7 cellular contexts compared by ENCODE assay signal in the genomic region with DNA sequence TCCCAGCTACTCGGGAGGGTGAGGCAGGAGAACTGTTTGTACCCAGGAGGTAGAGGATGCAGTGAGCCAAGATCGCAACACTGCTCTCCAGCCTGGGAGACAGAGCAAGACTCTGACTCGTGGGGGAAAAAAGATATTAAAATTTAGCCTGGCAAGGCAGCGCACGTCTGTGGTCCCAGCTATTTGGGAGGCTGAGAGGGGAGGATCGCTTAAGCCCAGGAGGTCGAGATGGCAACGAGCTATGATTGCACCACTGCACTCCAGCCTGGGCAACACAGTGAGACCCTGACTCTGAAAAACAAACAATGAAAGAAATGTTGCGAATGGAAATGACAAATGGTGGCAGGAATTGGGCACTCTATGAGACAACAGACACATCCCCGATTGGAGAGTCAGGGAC.
DNase-seq lines count a peak whose midpoint lies in the region; ATAC-seq and TF ChIP-seq lines count a peak whose summit lies in the region.
"Not testable (repeated sequence)": the region's sequence is repeated elsewhere in the genome, so short reads cannot be mapped to it uniquely, and the experiment has no call there.

No MANE protein-coding gene starts in this region.

- intact Hi-C loops in activated CD4-positive, alpha-beta T cell treated with anti-CD3 and anti-CD28 coated beads, Interleukin-2, amount 10 ng/mL, durations not matched to agents 24 days and 14 days (cut with micrococcal nuclease); cardiac septum (cut with DNase I); upper lobe of right lung (cut with DNase I): not testable (repeated sequence)

- H3K4me3 Mint-ChIP-seq in activated CD4-positive, alpha-beta T cell treated with anti-CD3 and anti-CD28 coated beads, Interleukin-2, amount 10 ng/mL, durations not matched to agents 24 days and 14 days = not testable (repeated sequence)

- H3K4ac ChIP-seq in neuronal stem cell (ENCODE audit: low read length) = not testable (repeated sequence)

- H2BK120ac ChIP-seq in neuronal stem cell (ENCODE audit: low read depth, low read length) = peak overlapping the region; percentile 61

- H3K27me3 Mint-ChIP-seq in activated CD4-positive, alpha-beta T cell treated with anti-CD3 and anti-CD28 coated beads, Interleukin-2, amount 10 ng/mL, durations not matched to agents 24 days and 14 days = not testable (repeated sequence)

- H3K27me3 ChIP-seq in lung (ENCODE audit: control insufficient read depth, insufficient read depth); neuronal stem cell (ENCODE audit: control insufficient read depth in 3 of 3, insufficient read depth in 3 of 3, low read depth in 1 of 3, low read length in 3 of 3); upper lobe of right lung: not testable (repeated sequence)

- ATAC-seq in activated naive CD4-positive, alpha-beta T cell treated with anti-CD3 and anti-CD28 coated beads, Interleukin-2, amount 50 U/mL, for 72 hours; lung (ENCODE audit: insufficient read depth, low FRiP score); upper lobe of right lung: not testable (repeated sequence)

- not testable (repeated sequence) for H2BK15ac ChIP-seq in neuronal stem cell (ENCODE audit: low read length)

- not testable (repeated sequence) for H3K79me1 ChIP-seq in neuronal stem cell (ENCODE audit: low read depth, low read length)

- H4K91ac ChIP-seq in neuronal stem cell (ENCODE audit: low read depth, low read length, poor library complexity) = not testable (repeated sequence)

- not testable (repeated sequence) for H3K14ac ChIP-seq in neuronal stem cell (ENCODE audit: low read length)

- not testable (repeated sequence) for H3K36me3 ChIP-seq in lung (ENCODE audit: control insufficient read depth in 2 of 2, insufficient read depth in 2 of 2, low read length in 2 of 2)
- peaks cover 4 to 34% of the 10 kb centered on the region in 2 donors for H3K36me3 ChIP-seq in neuronal stem cell (replicated peaks in 1 of 2; ENCODE audit: control insufficient read depth in 2 of 2, insufficient read depth in 2 of 2, low read length in 2 of 2)
- H3K36me3 ChIP-seq in upper lobe of right lung = peaks cover 16% of the 10 kb centered on the region

- not testable (repeated sequence) for H4K8ac ChIP-seq in neuronal stem cell (ENCODE audit: low read depth, low read length)

- H3K9me3 ChIP-seq in lung (ENCODE audit: control insufficient read depth in 2 of 2, insufficient read depth in 1 of 2, low read length in 1 of 2); neuronal stem cell (replicated peaks in 1 of 2; ENCODE audit: control insufficient read depth in 2 of 2, insufficient read depth in 1 of 2, low read depth in 1 of 2, low read length in 2 of 2); upper lobe of right lung: not testable (repeated sequence)

- not testable (repeated sequence) for H2BK5ac ChIP-seq in neuronal stem cell (ENCODE audit: low read length)

- not testable (repeated sequence) for H2AFZ ChIP-seq in neuronal stem cell (ENCODE audit: low read length)

- not testable (repeated sequence) for H2BK12ac ChIP-seq in neuronal stem cell (ENCODE audit: low read length)

- 96% methylated on average over 9 of the region's 10 CpGs for WGBS in lung, 2 donors
- WGBS in neuronal stem cell (ENCODE audit: extremely low coverage in 2 of 2, insufficient read length in 2 of 2, insufficient replicate concordance in 1 of 2), 2 donors = no CpG with 5 or more reads among the region's 10 CpGs

- not testable (repeated sequence) for H3K9ac ChIP-seq in neuronal stem cell (ENCODE audit: low read depth, low read length, poor library complexity)

- not testable (repeated sequence) for H2AK5ac ChIP-seq in neuronal stem cell (ENCODE audit: low read depth, low read length)

- H3K4me1 ChIP-seq in lung (ENCODE audit: control insufficient read depth in 2 of 2, insufficient read depth in 2 of 2, low read length in 2 of 2); neuronal stem cell (ENCODE audit: control insufficient read depth in 2 of 2, insufficient read depth in 1 of 2, low read depth in 1 of 2, low read length in 2 of 2); upper lobe of right lung: not testable (repeated sequence)

- H3K9me3 Mint-ChIP-seq in activated CD4-positive, alpha-beta T cell treated with anti-CD3 and anti-CD28 coated beads, Interleukin-2, amount 10 ng/mL, durations not matched to agents 24 days and 14 days; activated naive CD4-positive, alpha-beta T cell treated with anti-CD3 and anti-CD28 coated beads, Interleukin-2, amount 50 U/mL, for 72 hours: not testable (repeated sequence)

- peaks cover 15% of the 10 kb centered on the region for H3K36me3 Mint-ChIP-seq in activated CD4-positive, alpha-beta T cell treated with anti-CD3 and anti-CD28 coated beads, Interleukin-2, amount 10 ng/mL, durations not matched to agents 24 days and 14 days (ENCODE audit: low read depth)
- H3K36me3 Mint-ChIP-seq in activated naive CD4-positive, alpha-beta T cell treated with anti-CD3 and anti-CD28 coated beads, Interleukin-2, amount 50 U/mL, for 72 hours = not testable (repeated sequence)

- TF ChIP-seq CTCF in C4-2B (conservative IDR thresholded peaks at IDR 0.05); lung (IDR thresholded peaks at IDR 0.05; ENCODE audit: control extremely low read depth, extremely low read depth); upper lobe of right lung (IDR thresholded peaks at IDR 0.05): not testable (repeated sequence)

- H3K27ac ChIP-seq in C4-2B = peak overlapping the region; percentile 86
- H3K27ac ChIP-seq in lung (ENCODE audit: low read depth in 1 of 2, low read length in 1 of 2); neuronal stem cell (replicated peaks; ENCODE audit: low read length); upper lobe of right lung: not testable (repeated sequence)

- not testable (repeated sequence) for H3K4me1 Mint-ChIP-seq in activated CD4-positive, alpha-beta T cell treated with anti-CD3 and anti-CD28 coated beads, Interleukin-2, amount 10 ng/mL, durations not matched to agents 24 days and 14 days

- DNase-seq in activated CD4-positive, alpha-beta T cell treated with anti-CD3 and anti-CD28 coated beads, Interleukin-2, amount 10 ng/mL, durations not matched to agents 24 days and 14 days = peak; percentile 61
- peak in 1 of 2 donors; percentile 6 for DNase-seq in activated naive CD4-positive, alpha-beta T cell treated with anti-CD3 and anti-CD28 coated beads, Interleukin-2, amount 50 U/mL, for 72 hours (ENCODE audit: low spot score in 2 of 2)
- DNase-seq in cardiac septum (ENCODE audit: low spot score) = peak; percentile 80
- DNase-seq in lung (ENCODE audit: low spot score) = peak; percentile 39
- DNase-seq in neuronal stem cell (ENCODE audit: low spot score) = not testable (repeated sequence)
- peak; percentile 66 for DNase-seq in upper lobe of right lung

- H3K4me2 ChIP-seq in neuronal stem cell (ENCODE audit: insufficient read depth, low read length, poor library complexity, severe bottlenecking) = not testable (repeated sequence)

- H3K18ac ChIP-seq in neuronal stem cell (ENCODE audit: low read length) = not testable (repeated sequence)

- not testable (repeated sequence) for H3K23ac ChIP-seq in neuronal stem cell (ENCODE audit: low read depth, low read length, poor library complexity)

- not testable (repeated sequence) for H3K4me3 ChIP-seq in lung; neuronal stem cell (ENCODE audit: low read length in 2 of 2); upper lobe of right lung

- H3K27ac Mint-ChIP-seq in activated CD4-positive, alpha-beta T cell treated with anti-CD3 and anti-CD28 coated beads, Interleukin-2, amount 10 ng/mL, durations not matched to agents 24 days and 14 days = not testable (repeated sequence)
- peak overlapping the region; percentile 14 to 88 for H3K27ac Mint-ChIP-seq in activated naive CD4-positive, alpha-beta T cell treated with anti-CD3 and anti-CD28 coated beads, Interleukin-2, amount 50 U/mL, for 72 hours
